In the genomic region with DNA sequence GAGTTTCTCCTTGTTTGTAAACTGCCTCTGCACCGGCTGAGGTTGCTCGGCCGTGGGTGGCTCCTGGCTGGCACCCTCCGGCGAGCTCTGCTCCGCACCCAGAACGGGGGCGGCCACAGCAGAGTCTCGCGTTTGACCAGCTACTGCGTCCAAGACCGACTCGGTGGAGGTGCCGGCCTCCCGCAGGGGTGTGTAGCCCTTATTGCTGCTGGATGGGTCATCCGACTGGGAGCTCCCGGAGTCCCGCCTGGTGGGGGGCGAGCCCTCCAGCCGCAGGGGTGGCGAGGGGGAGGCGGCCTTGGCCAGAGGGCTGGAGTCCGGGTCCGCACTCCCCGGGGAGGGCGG, we compare ENCODE assay signal across 9 cellular contexts. TPM values are rescaled to one million over a fixed set of nuclear protein-coding genes. Genes with fewer than 3 reads are reported as not detected.
DNase-seq lines count a peak whose midpoint lies in the region; ATAC-seq and TF ChIP-seq lines count a peak whose summit lies in the region.
"Had no signal": no experiment of that assay in that cellular context is flagged by ENCODE, and none has a peak within 500 bp of the region (broad histone marks: within the 10 kb centered on the region; RNA-seq: fewer than 3 reads in every experiment).

No MANE protein-coding gene starts in this region.

- H3K36me3 Mint-ChIP-seq in activated T-helper 2 cell treated with anti-CD3 and anti-CD28 coated beads, Interferon-gamma antibody, Interleukin-2, Interleukin-4, amounts not matched to agents 10 μg/mL and 5 μg/mL and 100 μg/mL, durations not matched to agents 14 hours and 24 hours and 36 hours (ENCODE audit: low read depth): no peaks in the 10 kb centered on the region

- H3K27me3 Mint-ChIP-seq in activated T-helper 2 cell treated with anti-CD3 and anti-CD28 coated beads, Interferon-gamma antibody, Interleukin-2, Interleukin-4, amounts not matched to agents 10 μg/mL and 5 μg/mL and 100 μg/mL, durations not matched to agents 14 hours and 24 hours and 36 hours (ENCODE audit: low read depth): peaks cover 61% of the 10 kb centered on the region

- CTCF ChIA-PET in GM10248 (lab: Yijun Ruan, JAX): interaction anchor here (0.9 to 7.9 kb wide), 26 partner anchors 12 to 1015 kb away, joined by 3 to 95 read pairs (median 3); no protein-coding TSS in a partner anchor

- intact Hi-C loops in Right ventricle myocardium superior (cut with DNase I): no loop called here
- intact Hi-C loops in activated T-helper 2 cell treated with anti-CD3 and anti-CD28 coated beads, Interferon-gamma antibody, Interleukin-2, Interleukin-4, amounts not matched to agents 10 μg/mL and 5 μg/mL and 100 μg/mL, durations not matched to agents 14 hours and 24 hours and 36 hours (cut with micrococcal nuclease): loop anchor here (5.0 to 10.0 kb wide), 3 partner anchors 112 to 345 kb away; a partner anchor contains a TSS

- H3K27ac ChIP-seq in skin epidermis: no peak overlapping the region

- DNase-seq in Right ventricle myocardium superior (no peak), islet precursor cell (no peak), SK-N-DZ (ENCODE audit: low spot score) (no peak), GM10248 (ENCODE audit: extremely low spot score) (no peak)
- no peak for DNase-seq in activated T-helper 2 cell treated with anti-CD3 and anti-CD28 coated beads, Interferon-gamma antibody, Interleukin-2, Interleukin-4, amounts not matched to agents 10 μg/mL and 5 μg/mL and 100 μg/mL, durations not matched to agents 14 hours and 24 hours and 36 hours (ENCODE audit: low spot score)

- H3K4me1 Mint-ChIP-seq in activated T-helper 2 cell treated with anti-CD3 and anti-CD28 coated beads, Interferon-gamma antibody, Interleukin-2, Interleukin-4, amounts not matched to agents 10 μg/mL and 5 μg/mL and 100 μg/mL, durations not matched to agents 14 hours and 24 hours and 36 hours (ENCODE audit: low read depth): peaks cover 2% of the 10 kb centered on the region

- TF ChIP-seq CTCF in GM10248 (IDR thresholded peaks at IDR 0.05; ENCODE audit: control extremely low read depth, extremely low read depth, low read depth, missing control alignments): no peak

- H3K27ac Mint-ChIP-seq in activated T-helper 2 cell treated with anti-CD3 and anti-CD28 coated beads, Interferon-gamma antibody, Interleukin-2, Interleukin-4, amounts not matched to agents 10 μg/mL and 5 μg/mL and 100 μg/mL, durations not matched to agents 14 hours and 24 hours and 36 hours: no peak overlapping the region

- H3K4me3 ChIP-seq in skin epidermis: peak overlapping the region in 5 of 7 experiments; percentile 25 to 49 (median 34)

- ATAC-seq in GM19395 (IDR thresholded peaks at IDR 0.05; ENCODE audit: unreplicated experiment) (peak; percentile 34), HG03103 (IDR thresholded peaks at IDR 0.05; ENCODE audit: low read depth, unreplicated experiment) (peak; percentile 32), Right ventricle myocardium superior (ENCODE audit: poor library complexity) (peak; percentile 38)

- no peaks in the 10 kb centered on the region for H3K9me3 Mint-ChIP-seq in activated T-helper 2 cell treated with anti-CD3 and anti-CD28 coated beads, Interferon-gamma antibody, Interleukin-2, Interleukin-4, amounts not matched to agents 10 μg/mL and 5 μg/mL and 100 μg/mL, durations not matched to agents 14 hours and 24 hours and 36 hours
- H3K9me3 Mint-ChIP-seq: brain had no signal

- no peak overlapping the region for H3K4me3 Mint-ChIP-seq in activated T-helper 2 cell treated with anti-CD3 and anti-CD28 coated beads, Interferon-gamma antibody, Interleukin-2, Interleukin-4, amounts not matched to agents 10 μg/mL and 5 μg/mL and 100 μg/mL, durations not matched to agents 14 hours and 24 hours and 36 hours (ENCODE audit: low read depth)

- POLR2A ChIA-PET in GM10248 (lab: Yijun Ruan, JAX): no interaction called here

RNA-seq across cellular contexts. Expression of a gene that starts 5.1 kb away (rescaled TPM):
- 0.24 TPM for total RNA-seq in Right ventricle myocardium superior
- polyA plus RNA-seq in SK-N-DZ (2014; cell fraction: cytosol; rRNA removed): 0.93 and 1.7 TPM in 2 replicates
- 1.2 and 2.1 TPM in 2 replicates for polyA plus RNA-seq in SK-N-DZ (2014; cell fraction: nucleus; rRNA removed)
- 0.02 TPM in 1 of 2 replicates, not detected in the other for total RNA-seq in activated T-helper 2 cell treated with anti-CD3 and anti-CD28 coated beads, Interferon-gamma antibody, Interleukin-2, Interleukin-4, amounts not matched to agents 10 μg/mL and 5 μg/mL and 100 μg/mL, durations not matched to agents 14 hours and 24 hours and 36 hours
